Comparison of ENCODE assay signal across 8 cellular contexts in the genomic region with DNA sequence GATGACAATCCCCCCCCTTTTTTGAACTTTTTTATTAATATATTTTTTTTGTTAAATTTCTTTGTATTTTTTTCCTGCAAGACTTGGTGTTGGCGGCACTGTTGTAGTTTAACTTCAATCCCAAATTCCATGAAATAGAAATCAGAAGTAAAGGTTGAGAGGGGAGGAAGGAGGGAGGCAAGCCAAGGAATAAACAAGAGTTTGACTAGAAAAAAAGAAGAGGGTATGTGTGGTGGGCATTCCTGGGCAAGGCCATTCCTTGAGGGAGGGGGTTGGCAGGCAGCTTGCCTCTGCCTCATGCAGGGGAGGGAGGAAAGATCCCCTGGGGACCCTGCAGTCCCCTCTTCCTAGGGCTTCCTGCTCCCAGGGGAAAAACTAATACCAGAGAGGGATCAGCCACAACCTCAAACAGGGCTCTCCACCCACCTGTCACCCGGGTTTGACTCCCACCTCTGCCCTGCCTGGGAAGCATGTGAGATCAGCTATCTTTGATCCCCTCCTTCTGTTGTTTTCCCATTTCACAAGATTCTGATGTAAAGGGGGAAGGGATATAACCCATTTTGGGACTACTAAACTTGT. TPM values are rescaled to one million over a fixed set of nuclear protein-coding genes. Genes with fewer than 3 reads are reported as not detected.
DNase-seq lines count a peak whose midpoint lies in the region; ATAC-seq and TF ChIP-seq lines count a peak whose summit lies in the region.

No MANE protein-coding gene starts in this region.

- peaks cover 16% of the 10 kb centered on the region for H3K36me3 Mint-ChIP-seq in endothelial cell (ENCODE audit: low read depth, unreplicated experiment)

- peaks cover 13% of the 10 kb centered on the region for H3K79me2 ChIP-seq in DND-41 (ENCODE audit: insufficient read depth, low read length)

- H3K27me3 ChIP-seq in DND-41 (ENCODE audit: insufficient read depth, low read length, poor library complexity) (peaks cover 6% of the 10 kb centered on the region), NT2/D1 (ENCODE audit: insufficient read depth, insufficient read length) (no peaks in the 10 kb centered on the region)

- no peak for ATAC-seq in DND-41 (ENCODE audit: insufficient read depth, low read depth)

- no peaks in the 10 kb centered on the region; the same call in 1 of the 2 replicates for H4K20me1 ChIP-seq in DND-41 (ENCODE audit: insufficient read depth, low read length)

- H3K36me3 ChIP-seq in DND-41 (ENCODE audit: insufficient read depth, low read length) (peaks cover 39% of the 10 kb centered on the region), NT2/D1 (ENCODE audit: insufficient read depth, insufficient read length, low read length) (peaks cover 36% of the 10 kb centered on the region)

- peak overlapping the region; percentile 99 for H2AFZ ChIP-seq in DND-41 (ENCODE audit: low read depth, low read length)

- H3K4me1 ChIP-seq in DND-41 (ENCODE audit: insufficient read depth, low read length), result peaks cover 33% of the 10 kb centered on the region
- H3K4me1 ChIP-seq in NT2/D1 (ENCODE audit: insufficient read depth, insufficient read length), result peaks cover 19% of the 10 kb centered on the region

- no peak for DNase-seq in DND-41
- no peak for DNase-seq in NT2/D1 (ENCODE audit: low read depth, low spot score)
- no peak for DNase-seq in endothelial cell (ENCODE audit: low spot score)
- DNase-seq in posterior vena cava (ENCODE audit: low spot score), result peak; percentile 44
- DNase-seq in NCI-H748 (lab: John Stamatoyannopoulos, UW; ENCODE audit: unreplicated experiment), result no peak
- no peak for DNase-seq in DMS153 treated with DMSO at 0.1 percent for 48 hours (lab: John Stamatoyannopoulos, UW; ENCODE audit: unreplicated experiment)
- DNase-seq in NCI-H510A treated with DMSO at 0.1 percent for 48 hours (lab: John Stamatoyannopoulos, UW), result no peak
- no peak for DNase-seq in HUDEP-2 (lab: John Stamatoyannopoulos, UW; ENCODE audit: unreplicated experiment in 76 of 76)

- H3K9me3 Mint-ChIP-seq in endothelial cell (ENCODE audit: unreplicated experiment), result no peaks in the 10 kb centered on the region

- peaks cover 21% of the 10 kb centered on the region for H3K27me3 Mint-ChIP-seq in endothelial cell (ENCODE audit: unreplicated experiment)

- peak overlapping the region; percentile 78 for H3K9ac ChIP-seq in DND-41 (ENCODE audit: low read depth, low read length)
- peak overlapping the region; percentile 70 for H3K9ac ChIP-seq in NT2/D1 (ENCODE audit: insufficient read length, low read depth)

- H3K27ac Mint-ChIP-seq in endothelial cell (ENCODE audit: unreplicated experiment), result peak overlapping the region; percentile 31

- peak overlapping the region; percentile 97 for H3K4me3 Mint-ChIP-seq in endothelial cell (ENCODE audit: unreplicated experiment)

- H3K27ac ChIP-seq in DND-41 (ENCODE audit: low read length), result peak overlapping the region; percentile 90

- H3K4me2 ChIP-seq in DND-41 (ENCODE audit: insufficient read depth, low read length), result peak overlapping the region; percentile 97

- H3K4me3 ChIP-seq in DND-41 (ENCODE audit: low read depth in 1 of 2, low read length in 2 of 2) (peak overlapping the region; percentile 85 to 99), NT2/D1 (ENCODE audit: insufficient read length, low read depth) (peak overlapping the region; percentile 80)

- intact Hi-C loops in posterior vena cava (cut with DNase I), result loop anchor here in 1 of 2 donors (10.0 kb wide), 1 partner anchor 233 kb away; no protein-coding TSS in a partner anchor

- H3K9me3 ChIP-seq in DND-41 (ENCODE audit: insufficient read depth, low read length, severe bottlenecking), result no peaks in the 10 kb centered on the region
- H3K9me3 ChIP-seq in NT2/D1 (ENCODE audit: insufficient read depth, low read length), result no peaks in the 10 kb centered on the region

- TF ChIP-seq CTCF in DND-41 (IDR thresholded peaks at IDR 0.05; ENCODE audit: borderline replicate concordance, extremely low read depth, low read length, poor library complexity, severe bottlenecking) (no peak), endothelial cell (IDR thresholded peaks at IDR 0.05; ENCODE audit: unreplicated experiment) (no peak)

- peaks cover 43% of the 10 kb centered on the region for H3K4me1 Mint-ChIP-seq in endothelial cell (ENCODE audit: unreplicated experiment)

RNA-seq across cellular contexts. Expression of gene AP1G2, which starts 0.5 kb away (rescaled TPM):
- total RNA-seq in endothelial cell (ENCODE audit: unreplicated experiment), result 134 TPM
- total RNA-seq in posterior vena cava, result 10 to 100 TPM; 31.5 to 36.5 TPM

RNA-seq across cellular contexts. Expression of gene JPH4, which starts 10.5 kb away (rescaled TPM):
- total RNA-seq in endothelial cell (ENCODE audit: unreplicated experiment) (0.64 TPM), posterior vena cava (1 to 10 TPM; 4.3 to 5.6 TPM)

RNA-seq across cellular contexts. Expression of gene THTPA, which starts 12.0 kb away (rescaled TPM):
- total RNA-seq in endothelial cell (ENCODE audit: unreplicated experiment) (6.9 TPM), posterior vena cava (10 to 100 TPM; 11.6 to 19.6 TPM)

RNA-seq across cellular contexts. Expression of gene ZFHX2, which starts 16.5 kb away (rescaled TPM):
- total RNA-seq in endothelial cell (ENCODE audit: unreplicated experiment) (12.7 TPM), posterior vena cava (1 to 10 TPM; 2.3 to 2.4 TPM)
